11 cellular contexts compared by ENCODE assay signal in genomic region chr6:45504947-45505346, GRCh38.
A peak's percentile ranks its signal among the peaks of the same experiment; 100 is the strongest.
DNase-seq lines count a peak whose midpoint lies in the region; ATAC-seq and FAIRE-seq lines count a peak whose summit lies in the region.
"Had no signal": no experiment of that assay in that cellular context is flagged by ENCODE, and none has a peak within 500 bp of the region (broad histone marks: within the 10 kb centered on the region; RNA-seq: fewer than 3 reads in every experiment).

No MANE protein-coding gene starts in this region.

- no peak overlapping the region for H3K4me3 Mint-ChIP-seq in activated T-helper 2 cell treated with anti-CD3 and anti-CD28 coated beads, Interferon-gamma antibody, Interleukin-2, Interleukin-4, amounts not matched to agents 10 μg/mL and 5 μg/mL and 100 μg/mL, durations not matched to agents 14 hours and 24 hours and 36 hours (ENCODE audit: low read depth)

- FAIRE-seq in urothelium cell line (lab: Jason Lieb, UNC), result no peak

- intact Hi-C loops in Right ventricle myocardium inferior (cut with DNase I) (no loop called here), Right ventricle myocardium superior (cut with DNase I) (no loop called here)
- intact Hi-C loops in activated T-helper 2 cell treated with anti-CD3 and anti-CD28 coated beads, Interferon-gamma antibody, Interleukin-2, Interleukin-4, amounts not matched to agents 10 μg/mL and 5 μg/mL and 100 μg/mL, durations not matched to agents 14 hours and 24 hours and 36 hours (cut with micrococcal nuclease), result no loop called here

- H3K27ac Mint-ChIP-seq in activated T-helper 2 cell treated with anti-CD3 and anti-CD28 coated beads, Interferon-gamma antibody, Interleukin-2, Interleukin-4, amounts not matched to agents 10 μg/mL and 5 μg/mL and 100 μg/mL, durations not matched to agents 14 hours and 24 hours and 36 hours, result peak overlapping the region; percentile 38

- H3K36me3 Mint-ChIP-seq in activated T-helper 2 cell treated with anti-CD3 and anti-CD28 coated beads, Interferon-gamma antibody, Interleukin-2, Interleukin-4, amounts not matched to agents 10 μg/mL and 5 μg/mL and 100 μg/mL, durations not matched to agents 14 hours and 24 hours and 36 hours (ENCODE audit: low read depth), result peaks cover 85% of the 10 kb centered on the region

- DNase-seq in Right ventricle myocardium inferior (ENCODE audit: missing footprints) (peak; percentile 65), Right ventricle myocardium superior (no peak), iPS-NIHi7 (ENCODE audit: extremely low spot score) (peak; percentile 79), urothelium cell line (ENCODE audit: low spot score) (peak; percentile 66), SKM-1 (lab: John Stamatoyannopoulos, UW; ENCODE audit: unreplicated experiment) (no peak)
- DNase-seq in activated T-helper 2 cell treated with anti-CD3 and anti-CD28 coated beads, Interferon-gamma antibody, Interleukin-2, Interleukin-4, amounts not matched to agents 10 μg/mL and 5 μg/mL and 100 μg/mL, durations not matched to agents 14 hours and 24 hours and 36 hours (ENCODE audit: low spot score), result no peak
- DNase-seq: C1 segment of cervical spinal cord, left ventricle myocardium superior, NCI-H524 treated with DMSO at 0.1 percent for 48 hours had no signal

- H3K4me1 Mint-ChIP-seq in activated T-helper 2 cell treated with anti-CD3 and anti-CD28 coated beads, Interferon-gamma antibody, Interleukin-2, Interleukin-4, amounts not matched to agents 10 μg/mL and 5 μg/mL and 100 μg/mL, durations not matched to agents 14 hours and 24 hours and 36 hours (ENCODE audit: low read depth), result peaks cover 63% of the 10 kb centered on the region

- H3K27me3 Mint-ChIP-seq in activated T-helper 2 cell treated with anti-CD3 and anti-CD28 coated beads, Interferon-gamma antibody, Interleukin-2, Interleukin-4, amounts not matched to agents 10 μg/mL and 5 μg/mL and 100 μg/mL, durations not matched to agents 14 hours and 24 hours and 36 hours (ENCODE audit: low read depth), result no peaks in the 10 kb centered on the region

- no peaks in the 10 kb centered on the region for H3K9me3 Mint-ChIP-seq in activated T-helper 2 cell treated with anti-CD3 and anti-CD28 coated beads, Interferon-gamma antibody, Interleukin-2, Interleukin-4, amounts not matched to agents 10 μg/mL and 5 μg/mL and 100 μg/mL, durations not matched to agents 14 hours and 24 hours and 36 hours

- ATAC-seq in Right ventricle myocardium inferior (no peak), Right ventricle myocardium superior (ENCODE audit: poor library complexity) (no peak), GM18873 (IDR thresholded peaks at IDR 0.05; ENCODE audit: low FRiP score, unreplicated experiment) (no peak), HG02870 (IDR thresholded peaks at IDR 0.05; ENCODE audit: unreplicated experiment) (no peak)
- ATAC-seq: left ventricle myocardium superior had no signal

Comparison
In these comparisons a context has a peak if more than half of its experiments do, and no peak if none do; other contexts are left out.
1. DNase-seq: peak in Right ventricle myocardium inferior (single experiment), iPS-NIHi7 (single experiment) and urothelium cell line (single experiment); none in Right ventricle myocardium superior (single experiment), activated T-helper 2 cell treated with anti-CD3 and anti-CD28 coated beads, Interferon-gamma antibody, Interleukin-2, Interleukin-4, amounts not matched to agents 10 μg/mL and 5 μg/mL and 100 μg/mL, durations not matched to agents 14 hours and 24 hours and 36 hours (single experiment) and SKM-1 (single experiment).